ENCODE assay signal across 10 cellular contexts in genomic region chr17:2173005-2173404, GRCh38.
DNase-seq lines count a peak whose midpoint lies in the region; ATAC-seq and TF ChIP-seq lines count a peak whose summit lies in the region.
"Had no signal": no experiment of that assay in that cellular context is flagged by ENCODE, and none has a peak within 500 bp of the region (broad histone marks: within the 10 kb centered on the region; RNA-seq: fewer than 3 reads in every experiment).

No MANE protein-coding gene starts in this region.

- H3K27me3 ChIP-seq in mesenchymal stem cell (ENCODE audit: control insufficient read depth in 1 of 2, insufficient read depth in 1 of 2, low read length in 2 of 2) (no peaks in the 10 kb centered on the region), tibial artery (no peaks in the 10 kb centered on the region)
- H3K27me3 ChIP-seq: SJCRH30 had no signal

- H4K8ac ChIP-seq in mesenchymal stem cell (ENCODE audit: low read length): peak overlapping the region; percentile 70

- H2BK120ac ChIP-seq in mesenchymal stem cell (ENCODE audit: low read depth, low read length): peak overlapping the region; percentile 81

- H3K27ac ChIP-seq in mesenchymal stem cell (ENCODE audit: low read length, poor library complexity, severe bottlenecking) (peak overlapping the region; percentile 87), tibial artery (peak overlapping the region; percentile 62 to 70)

- H3K79me1 ChIP-seq in mesenchymal stem cell (replicated peaks; ENCODE audit: low read length, poor library complexity, severe bottlenecking): peaks cover 18% of the 10 kb centered on the region

- no peaks in the 10 kb centered on the region for H3K9me3 Mint-ChIP-seq in effector memory CD8-positive, alpha-beta T cell

- H3K23ac ChIP-seq in mesenchymal stem cell (ENCODE audit: low read length in 2 of 2): no peak overlapping the region

- peak overlapping the region; percentile 60 for H2BK15ac ChIP-seq in mesenchymal stem cell (ENCODE audit: low read depth, poor library complexity, severe bottlenecking)

- H3K4me3 ChIP-seq in mesenchymal stem cell (ENCODE audit: insufficient read depth in 1 of 2, low read depth in 1 of 2, low read length in 2 of 2): no peak overlapping the region
- no peak overlapping the region for H3K4me3 ChIP-seq in tibial artery
- H3K4me3 ChIP-seq: mucosa of descending colon had no signal

- H3K36me3 ChIP-seq in mesenchymal stem cell (ENCODE audit: control insufficient read depth in 1 of 2, insufficient read depth in 2 of 2, low read depth in 1 of 2, low read length in 2 of 2): peaks cover 15 to 41% of the 10 kb centered on the region in 2 experiments
- peaks cover 4 to 30% (median 17%) of the 10 kb centered on the region in 3 donors for H3K36me3 ChIP-seq in tibial artery

- peaks cover 32% of the 10 kb centered on the region for H3K4me1 ChIP-seq in mesenchymal stem cell (ENCODE audit: control insufficient read depth, insufficient read depth, low read depth, low read length)
- peaks cover 7 to 67% (median 50%) of the 10 kb centered on the region in 4 donors for H3K4me1 ChIP-seq in tibial artery

- no peak overlapping the region for H2AK5ac ChIP-seq in mesenchymal stem cell (ENCODE audit: low read length, severe bottlenecking)

- H2AFZ ChIP-seq in mesenchymal stem cell (ENCODE audit: low read depth, low read length): no peak overlapping the region

- peak overlapping the region; percentile 71 to 99 for H2BK12ac ChIP-seq in mesenchymal stem cell (ENCODE audit: low read length in 2 of 2)

- peak overlapping the region; percentile 96 for H4K91ac ChIP-seq in mesenchymal stem cell (ENCODE audit: low read length)

- intact Hi-C loops in tibial artery (cut with DNase I; ENCODE audit: low total_unique reads): no loop called here

- TF ChIP-seq CTCF in tibial artery (IDR thresholded peaks at IDR 0.05): no peak

- no peak overlapping the region for H3K4me3 Mint-ChIP-seq in effector memory CD8-positive, alpha-beta T cell

- H2BK5ac ChIP-seq in mesenchymal stem cell (ENCODE audit: low read depth, low read length, poor library complexity, severe bottlenecking): no peak overlapping the region

- H3K4me2 ChIP-seq in mesenchymal stem cell (ENCODE audit: low read length, poor library complexity, severe bottlenecking): no peak overlapping the region

- WGBS in mesenchymal stem cell: 21% methylated on average over 1 of the region's 1 CpG

- ATAC-seq in effector memory CD8-positive, alpha-beta T cell (replicated peaks): no peak
- no peak for ATAC-seq in GM19351 (IDR thresholded peaks at IDR 0.05; ENCODE audit: unreplicated experiment)

- peak overlapping the region; percentile 85 for H3K9ac ChIP-seq in mesenchymal stem cell (ENCODE audit: low read length)

- DNase-seq in SHP77 (lab: John Stamatoyannopoulos, UW): peak; percentile 16 to 31
- no peak for DNase-seq in effector memory CD8-positive, alpha-beta T cell
- DNase-seq in mesenchymal stem cell: peak; percentile 90
- peak; percentile 52 to 77 for DNase-seq in tibial artery
- no peak for DNase-seq in GF-D8 (lab: John Stamatoyannopoulos, UW)
- no peak for DNase-seq in HT-29 (ENCODE audit: low spot score)
- DNase-seq: effector memory CD4-positive, alpha-beta T cell; mucosa of descending colon had no signal

- H3K4ac ChIP-seq in mesenchymal stem cell (ENCODE audit: low read depth in 1 of 2, low read length in 2 of 2): peak overlapping the region; percentile 76 to 96

- H3K9me3 ChIP-seq in mesenchymal stem cell (ENCODE audit: control insufficient read depth, low read length) (no peaks in the 10 kb centered on the region), tibial artery (no peaks in the 10 kb centered on the region)
- H3K9me3 ChIP-seq: mucosa of descending colon, SJCRH30 had no signal

- H3K36me3 Mint-ChIP-seq in effector memory CD8-positive, alpha-beta T cell (ENCODE audit: insufficient read depth): peaks cover 29% of the 10 kb centered on the region

- H3K18ac ChIP-seq in mesenchymal stem cell (ENCODE audit: low read depth in 1 of 2, low read length in 2 of 2): peak overlapping the region; percentile 71 to 99

- H3K27me3 Mint-ChIP-seq in effector memory CD8-positive, alpha-beta T cell: no peaks in the 10 kb centered on the region

- H3K4me1 Mint-ChIP-seq in effector memory CD8-positive, alpha-beta T cell (ENCODE audit: low read depth in 2 of 2): peaks cover 7 to 17% of the 10 kb centered on the region in 2 donors

- H3K27ac Mint-ChIP-seq in effector memory CD8-positive, alpha-beta T cell: peak overlapping the region; percentile 56 to 57

- peak overlapping the region in 1 of 2 experiments; percentile 86 for H3K14ac ChIP-seq in mesenchymal stem cell (ENCODE audit: low read length in 2 of 2)

Comparison
In these comparisons a context has a peak if more than half of its experiments do, and no peak if none do; other contexts are left out.
1. DNase-seq: peak in SHP77 (2 of 2), mesenchymal stem cell (single experiment) and tibial artery (2 of 2); none in effector memory CD8-positive, alpha-beta T cell (0 of 3), GF-D8 (single experiment) and HT-29 (single experiment).